In genomic region chr19:11504502-11505031, GRCh38 we compare ENCODE assay signal across 9 cellular contexts. TPM values are rescaled to one million over a fixed set of nuclear protein-coding genes. Genes with fewer than 3 reads are reported as not detected.
DNase-seq lines count a peak whose midpoint lies in the region; ATAC-seq and TF ChIP-seq lines count a peak whose summit lies in the region.
"Had no signal": no experiment of that assay in that cellular context is flagged by ENCODE, and none has a peak within 500 bp of the region (broad histone marks: within the 10 kb centered on the region; RNA-seq: fewer than 3 reads in every experiment).

No MANE protein-coding gene starts in this region.

- no peaks in the 10 kb centered on the region for H3K27me3 Mint-ChIP-seq in naive B cell

- H3K36me3 Mint-ChIP-seq in naive B cell: peaks cover 0 to 4% of the 10 kb centered on the region in 2 donors

- peak overlapping the region; percentile 87 to 98 (median 94) for H3K27ac Mint-ChIP-seq in naive B cell

- H3K4me3 Mint-ChIP-seq in naive B cell: peak overlapping the region; percentile 87 to 95 (median 90)

- peaks cover 13 to 29% (median 27%) of the 10 kb centered on the region in 3 donors for H3K4me1 Mint-ChIP-seq in naive B cell

- TF ChIP-seq CTCF in AG10803 (conservative IDR thresholded peaks at IDR 0.05; ENCODE audit: low read length) (no peak), choroid plexus epithelial cell (conservative IDR thresholded peaks at IDR 0.05; ENCODE audit: low read depth, low read length) (no peak)

- ATAC-seq in naive B cell (ENCODE audit: low read depth in 2 of 2): peak; percentile 0
- no peak for ATAC-seq in HG03097 (IDR thresholded peaks at IDR 0.05; ENCODE audit: low FRiP score, unreplicated experiment)

- DNase-seq in AG10803 (ENCODE audit: low read depth) (no peak), choroid plexus epithelial cell (ENCODE audit: low read depth) (no peak), naive B cell (no peak), KG1 (lab: John Stamatoyannopoulos, UW) (no peak), occipital lobe (lab: John Stamatoyannopoulos, UW) (no peak)
- DNase-seq in Jurkat, Clone E6-1 (ENCODE audit: low read depth, low spot score): no peak
- no peak for DNase-seq in activated CD8-positive, alpha-beta memory T cell treated with anti-CD3 and anti-CD28 coated beads for 24 hours

- H3K4me3 ChIP-seq in AG10803 (ENCODE audit: low read length): peak overlapping the region; percentile 66
- H3K4me3 ChIP-seq in Jurkat, Clone E6-1 (ENCODE audit: low read length): peak overlapping the region; percentile 64
- H3K4me3 ChIP-seq in choroid plexus epithelial cell (ENCODE audit: low read depth, low read length): peak overlapping the region; percentile 75

- H3K9me3 Mint-ChIP-seq in naive B cell: no peaks in the 10 kb centered on the region

RNA-seq across cellular contexts. Expression of gene ZNF653, which starts 1.1 kb away (rescaled TPM):
- 18.4 TPM for polyA plus RNA-seq in Jurkat, Clone E6-1 (2012; ENCODE audit: insufficient read depth, insufficient read length)
- polyA plus RNA-seq in naive B cell (ENCODE audit: low read depth in 6 of 6): 1 to 10 TPM in 5 of 6 donors, not detected in 1; 1.0 to 3.6 (median 1.4) TPM
- 8.3 TPM for total RNA-seq in occipital lobe

RNA-seq across cellular contexts. Expression of gene ELAVL3, which starts 23.7 kb away (rescaled TPM):
- not detected for polyA plus RNA-seq in Jurkat, Clone E6-1 (2012; ENCODE audit: insufficient read depth, insufficient read length)
- not detected for polyA plus RNA-seq in naive B cell (ENCODE audit: low read depth in 6 of 6)
- 105 TPM for total RNA-seq in occipital lobe
- total RNA-seq: posterior vena cava had no signal

RNA-seq across cellular contexts. Expression of gene ECSIT, which starts 24.4 kb away (rescaled TPM):
- polyA plus RNA-seq in Jurkat, Clone E6-1 (2012; ENCODE audit: insufficient read depth, insufficient read length): 59.0 TPM
- polyA plus RNA-seq in naive B cell (ENCODE audit: low read depth in 6 of 6): 10 to 100 TPM; 29.7 to 51.2 (median 34.5) TPM
- 25.3 TPM for total RNA-seq in occipital lobe

RNA-seq across cellular contexts. Expression of gene CNN1, which starts 34.1 kb away (rescaled TPM):
- not detected for polyA plus RNA-seq in Jurkat, Clone E6-1 (2012; ENCODE audit: insufficient read depth, insufficient read length)
- under 1 TPM in 2 of 6 donors, not detected in 4; 0.65 TPM for polyA plus RNA-seq in naive B cell (ENCODE audit: low read depth in 6 of 6)
- total RNA-seq in occipital lobe: not detected

RNA-seq across cellular contexts. Expression of gene ELOF1, which starts 54.5 kb away (rescaled TPM):
- 72.6 TPM for polyA plus RNA-seq in Jurkat, Clone E6-1 (2012; ENCODE audit: insufficient read depth, insufficient read length)
- polyA plus RNA-seq in naive B cell (ENCODE audit: low read depth in 6 of 6): 100 to 1,000 TPM in 3 of 6 donors, 10 to 100 TPM in 3; 85.9 to 118 (median 99.2) TPM
- total RNA-seq in occipital lobe: 14.2 TPM
